ENCODE assay signal across 14 cellular contexts in the genomic region with DNA sequence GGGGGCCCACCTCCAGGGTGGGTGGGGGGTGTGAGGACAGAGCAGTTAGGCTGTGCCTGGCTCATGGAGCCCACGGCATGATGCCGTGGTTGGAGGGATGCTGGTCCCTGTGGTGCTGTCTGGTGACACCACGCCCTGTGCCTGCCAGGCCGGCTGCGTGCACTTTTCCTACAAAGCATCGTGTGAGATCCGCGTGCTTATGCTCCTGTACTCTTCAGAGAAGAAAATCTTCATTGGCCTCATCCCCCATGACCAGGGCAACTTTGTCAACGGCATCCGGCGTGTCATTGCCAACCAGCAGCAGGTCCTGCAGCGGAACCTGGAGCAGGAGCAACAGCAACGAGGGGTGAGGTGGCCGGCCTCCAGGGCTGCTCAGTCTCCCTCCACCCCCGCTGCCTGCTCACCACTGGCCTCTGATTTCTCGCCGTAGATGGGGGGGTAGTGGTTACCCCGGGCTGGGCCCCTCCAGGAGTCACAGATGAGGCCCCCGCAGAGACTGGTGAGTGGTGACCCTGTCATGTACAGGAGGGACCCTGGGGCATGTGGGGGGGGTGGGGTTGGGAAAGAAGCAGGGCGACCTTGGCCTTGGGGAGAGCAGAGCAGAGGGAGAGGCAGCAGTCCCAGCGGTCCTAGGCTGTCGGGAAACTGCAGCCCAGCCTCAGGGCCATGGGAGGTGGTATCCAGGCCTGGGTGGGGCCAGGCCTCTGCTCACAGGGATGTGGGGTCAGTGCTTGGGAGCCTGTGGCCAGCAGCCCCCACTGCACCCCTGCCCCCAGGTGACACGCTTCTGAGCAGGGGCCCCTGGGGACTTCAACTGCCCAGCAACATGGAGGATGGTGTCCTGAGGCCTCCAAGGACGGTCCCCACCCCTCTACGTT. TPM values are rescaled to one million over a fixed set of nuclear protein-coding genes. Genes with fewer than 3 reads are reported as not detected.
DNase-seq lines count a peak whose midpoint lies in the region; ATAC-seq and TF ChIP-seq lines count a peak whose summit lies in the region.
"Had no signal": no experiment of that assay in that cellular context is flagged by ENCODE, and none has a peak within 500 bp of the region (broad histone marks: within the 10 kb centered on the region; RNA-seq: fewer than 3 reads in every experiment).

No MANE protein-coding gene starts in this region.

- H4K20me1 ChIP-seq in neural progenitor cell (ENCODE audit: low read depth): peaks cover 99% of the 10 kb centered on the region

- H3K27me3 ChIP-seq in ACC112 (ENCODE audit: insufficient read depth, low read length) (no peaks in the 10 kb centered on the region), neural progenitor cell (no peaks in the 10 kb centered on the region)

- no peak overlapping the region for H3K4me2 ChIP-seq in neural progenitor cell

- intact Hi-C loops in left colon (cut with DNase I, micrococcal nuclease): no loop called here

- no peak overlapping the region for H3K4me3 Mint-ChIP-seq in effector memory CD8-positive, alpha-beta T cell
- peak overlapping the region; percentile 60 for H3K4me3 Mint-ChIP-seq in neural progenitor cell
- H3K4me3 Mint-ChIP-seq: stimulated activated naive CD8-positive, alpha-beta T cell treated with anti-CD3 and anti-CD28 coated beads, Interleukin-15, amount 100 ng/mL, for 72 hours; T-helper 1 cell treated with Interleukin-12 subunit alpha and Interleukin-12 subunit beta and Interleukin-4 antibody, amounts not matched to agents 30 μg/mL and 1 μg/mL, for 36 hours had no signal

- peaks cover 4 to 8% of the 10 kb centered on the region in 2 donors for H3K4me1 Mint-ChIP-seq in effector memory CD8-positive, alpha-beta T cell (ENCODE audit: low read depth in 2 of 2)
- H3K4me1 Mint-ChIP-seq in neural progenitor cell: peaks cover 24% of the 10 kb centered on the region

- H3K79me2 ChIP-seq in ACC112 (ENCODE audit: control insufficient read depth, insufficient read depth, low read length, unreplicated experiment) (peaks cover 9% of the 10 kb centered on the region), neural progenitor cell (ENCODE audit: low read depth) (peaks cover 35% of the 10 kb centered on the region)

- peak overlapping the region; percentile 49 to 77 for H3K27ac Mint-ChIP-seq in effector memory CD8-positive, alpha-beta T cell
- peak overlapping the region; percentile 74 for H3K27ac Mint-ChIP-seq in neural progenitor cell
- H3K27ac Mint-ChIP-seq: T-helper 1 cell treated with Interleukin-12 subunit alpha and Interleukin-12 subunit beta and Interleukin-4 antibody, amounts not matched to agents 30 μg/mL and 1 μg/mL, for 36 hours had no signal

- no peaks in the 10 kb centered on the region for H3K36me3 ChIP-seq in ACC112 (ENCODE audit: insufficient read depth, low read length)
- H3K36me3 ChIP-seq in HEK293 (ENCODE audit: control insufficient read depth in 2 of 2, insufficient read depth in 1 of 2, low read length in 2 of 2): peaks cover 21 to 94% of the 10 kb centered on the region in 2 experiments
- H3K36me3 ChIP-seq in neural progenitor cell: no peaks in the 10 kb centered on the region

- no peak for DNase-seq in effector memory CD8-positive, alpha-beta T cell
- DNase-seq in neural progenitor cell (ENCODE audit: low spot score): no peak
- DNase-seq in left colon: no peak
- DNase-seq in occipital lobe (lab: John Stamatoyannopoulos, UW): no peak
- DNase-seq in NCI-H2171 (lab: John Stamatoyannopoulos, UW): no peak
- DNase-seq in activated T-cell treated with anti-CD3 and anti-CD28 coated beads, Interleukin-2, amount 50 U/mL, for 1 hour: no peak
- DNase-seq: activated CD4-positive, alpha-beta T cell treated with anti-CD3 and anti-CD28 coated beads, Interleukin-2, amount 50 U/mL, for 4 hours; activated gamma-delta T cell treated with Interleukin-2 at 50 U/mL for 16 hours; CD4-positive, CD25-positive, alpha-beta regulatory T cell; NCI-H2081 treated with DMSO at 0.1 percent for 48 hours; stimulated activated naive CD8-positive, alpha-beta T cell treated with anti-CD3 and anti-CD28 coated beads, Interleukin-15, amount 100 ng/mL, for 72 hours had no signal

- H3K4me1 ChIP-seq in ACC112 (ENCODE audit: control insufficient read depth, insufficient read depth, low read length, unreplicated experiment) (peaks cover 15% of the 10 kb centered on the region), HEK293 (ENCODE audit: control insufficient read depth, insufficient read depth, low read length) (peaks cover 10% of the 10 kb centered on the region; the same call in 1 of the 2 replicates), neural progenitor cell (no peaks in the 10 kb centered on the region)

- H3K27ac ChIP-seq in ACC112 (ENCODE audit: low read depth, low read length) (peak overlapping the region; percentile 42), HEK293 (ENCODE audit: extremely low read depth, low read depth, low read length) (peak overlapping the region; percentile 66), neural progenitor cell (peak overlapping the region; percentile 13)

- no peaks in the 10 kb centered on the region for H3K9me3 Mint-ChIP-seq in effector memory CD8-positive, alpha-beta T cell
- H3K9me3 Mint-ChIP-seq in neural progenitor cell: no peaks in the 10 kb centered on the region
- H3K9me3 Mint-ChIP-seq: stimulated activated naive CD8-positive, alpha-beta T cell treated with anti-CD3 and anti-CD28 coated beads, Interleukin-15, amount 100 ng/mL, for 72 hours; T-helper 1 cell treated with Interleukin-12 subunit alpha and Interleukin-12 subunit beta and Interleukin-4 antibody, amounts not matched to agents 30 μg/mL and 1 μg/mL, for 36 hours had no signal

- TF ChIP-seq CTCF in HEK293 (tag by site-specific recombination; IDR thresholded peaks at IDR 0.05): no peak
- TF ChIP-seq CTCF in neural progenitor cell (IDR thresholded peaks at IDR 0.05): no peak

- CTCF ChIA-PET in HEK293 (lab: Yijun Ruan, JAX): no interaction called here

- no peaks in the 10 kb centered on the region for H3K27me3 Mint-ChIP-seq in effector memory CD8-positive, alpha-beta T cell
- peaks cover 21% of the 10 kb centered on the region for H3K27me3 Mint-ChIP-seq in neural progenitor cell (ENCODE audit: insufficient read depth, low read depth)
- H3K27me3 Mint-ChIP-seq: CD4-positive, CD25-positive, alpha-beta regulatory T cell; stimulated activated naive CD8-positive, alpha-beta T cell treated with anti-CD3 and anti-CD28 coated beads, Interleukin-15, amount 100 ng/mL, for 72 hours had no signal

- POLR2A ChIA-PET in HEK293 (lab: Yijun Ruan, JAX): interaction anchor here (0.8 to 8.2 kb wide), 10 partner anchors 8 to 94 kb away, joined by 3 to 128 read pairs (median 6); partner anchors contain the start of genes AKT1S1, FUZ, PTOV1 and TBC1D17

- peaks cover 91% of the 10 kb centered on the region for H3F3A ChIP-seq in neural progenitor cell (ENCODE audit: low read depth)

- no peak overlapping the region for H3K4me3 ChIP-seq in ACC112 (ENCODE audit: low read depth, low read length)
- H3K4me3 ChIP-seq in HEK293 (ENCODE audit: low read depth, low read length): no peak overlapping the region
- H3K4me3 ChIP-seq in neural progenitor cell: no peak overlapping the region

- H3K9me3 ChIP-seq in HEK293 (ENCODE audit: control insufficient read depth, insufficient read depth, low read depth, low read length): no peaks in the 10 kb centered on the region
- no peaks in the 10 kb centered on the region for H3K9me3 ChIP-seq in neural progenitor cell (ENCODE audit: low read depth)

- H3K9ac ChIP-seq in neural progenitor cell: no peak overlapping the region

- H2AFZ ChIP-seq in ACC112 (ENCODE audit: low read length, unreplicated experiment): no peak overlapping the region
- H2AFZ ChIP-seq in neural progenitor cell (replicated peaks): no peak overlapping the region

- peaks cover 61% of the 10 kb centered on the region for H3K36me3 Mint-ChIP-seq in effector memory CD8-positive, alpha-beta T cell (ENCODE audit: insufficient read depth)
- H3K36me3 Mint-ChIP-seq in neural progenitor cell: peaks cover 31% of the 10 kb centered on the region

- no peak for ATAC-seq in effector memory CD8-positive, alpha-beta T cell (replicated peaks)
- no peak for ATAC-seq in left colon
- ATAC-seq: stimulated activated naive CD8-positive, alpha-beta T cell treated with anti-CD3 and anti-CD28 coated beads, Interleukin-15, amount 100 ng/mL, for 72 hours had no signal

TF ChIP-seq in HEK293, 187 proteins besides CTCF, POLR2A, EP300 and RAD21 (continues in another document):
- no peak for TF ChIP-seq ZNF140 (tag by site-specific recombination; IDR thresholded peaks at IDR 0.05)

RNA-seq across cellular contexts. Expression of gene PNKP, which starts 7.3 kb away (rescaled TPM):
- total RNA-seq in neural progenitor cell (ENCODE audit: low replicate concordance): 41.1 and 72.4 TPM in 2 replicates
- total RNA-seq in left colon: 10 to 100 TPM; 62.3 to 76.7 TPM
- total RNA-seq in occipital lobe: 24.0 TPM

RNA-seq across cellular contexts. Expression of gene PTOV1, which starts 9.1 kb away (rescaled TPM):
- total RNA-seq in neural progenitor cell (ENCODE audit: low replicate concordance) (63.5 and 218 TPM in 2 replicates), left colon (10 to 100 TPM; 95.3 to 95.5 TPM), occipital lobe (99.2 TPM)

RNA-seq across cellular contexts. Expression of gene AKT1S1, which starts 17.1 kb away (rescaled TPM):
- total RNA-seq in neural progenitor cell (ENCODE audit: low replicate concordance) (2.3 and 13.6 TPM in 2 replicates), left colon (10 to 100 TPM; 30.3 to 43.3 TPM), occipital lobe (3.9 TPM)

RNA-seq across cellular contexts. Expression of gene TBC1D17, which starts 17.4 kb away (rescaled TPM):
- total RNA-seq in neural progenitor cell (ENCODE audit: low replicate concordance) (10.4 and 15.9 TPM in 2 replicates), left colon (10 to 100 TPM; 32.8 to 36.4 TPM), occipital lobe (6.1 TPM)

RNA-seq across cellular contexts. Expression of gene IL4I1, which starts 36.6 kb away (rescaled TPM):
- total RNA-seq in neural progenitor cell (ENCODE audit: low replicate concordance) (0.56 TPM in 1 of 2 replicates, not detected in the other), left colon (1 to 10 TPM in 1 of 2 donors, under 1 TPM in 1; 0.67 to 1.3 TPM), occipital lobe (not detected)

Comparison
In these comparisons a context has a peak if more than half of its experiments do, and no peak if none do; other contexts are left out.
1. H3K27ac ChIP-seq: peak in every context shown above with its lines; median percentile 66 in HEK293; 42 in ACC112; 13 in neural progenitor cell.